8 cellular contexts compared by ENCODE assay signal in the genomic region with DNA sequence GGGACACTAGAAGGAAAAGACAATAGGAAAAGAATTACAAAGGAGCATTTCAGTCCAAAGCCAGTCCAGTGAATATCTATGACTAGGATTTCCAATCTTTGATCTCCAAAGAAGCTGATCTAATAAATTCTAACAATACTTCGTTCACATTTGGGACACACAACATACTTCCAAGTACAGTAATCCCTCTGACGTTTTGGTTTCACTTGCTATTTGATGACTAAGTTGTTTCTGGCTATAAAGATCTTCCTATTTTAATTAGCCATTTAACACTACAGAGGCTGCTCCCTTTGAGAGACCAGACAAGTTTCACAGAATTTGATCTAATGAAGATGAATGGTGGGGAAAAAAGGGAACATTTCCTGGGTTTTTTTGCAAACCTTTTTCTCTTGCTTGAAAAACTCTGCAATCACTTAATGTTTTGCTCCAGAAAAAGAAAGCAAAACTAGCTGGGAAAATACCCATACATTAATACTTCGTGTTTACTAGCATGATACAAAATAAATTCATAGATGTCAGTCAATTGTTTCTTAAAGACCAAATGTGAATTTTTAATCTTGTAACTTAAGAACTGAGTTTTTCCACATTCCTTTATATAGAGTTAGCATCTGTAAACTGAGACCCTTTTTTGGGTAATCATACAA. TPM values are rescaled to one million over a fixed set of nuclear protein-coding genes. Genes with fewer than 3 reads are reported as not detected.
DNase-seq lines count a peak whose midpoint lies in the region; ATAC-seq and TF ChIP-seq lines count a peak whose summit lies in the region.
"Had no signal": no experiment of that assay in that cellular context is flagged by ENCODE, and none has a peak within 500 bp of the region (broad histone marks: within the 10 kb centered on the region; RNA-seq: fewer than 3 reads in every experiment).

No MANE protein-coding gene starts in this region.

- H3F3A ChIP-seq in neural progenitor cell (ENCODE audit: low read depth), result no peaks in the 10 kb centered on the region

- no peaks in the 10 kb centered on the region for H3K9me3 Mint-ChIP-seq in neural progenitor cell

- H4K20me1 ChIP-seq in osteoblast (ENCODE audit: insufficient read depth, low read length) (no peaks in the 10 kb centered on the region), neural progenitor cell (ENCODE audit: low read depth) (no peaks in the 10 kb centered on the region)

- H2AFZ ChIP-seq in osteoblast (ENCODE audit: low read length) (peak overlapping the region; percentile 79), neural progenitor cell (replicated peaks) (no peak overlapping the region)

- no peak overlapping the region for H3K9ac ChIP-seq in neural progenitor cell

- H3K27ac Mint-ChIP-seq in neural progenitor cell, result no peak overlapping the region

- H3K4me1 Mint-ChIP-seq in neural progenitor cell, result no peaks in the 10 kb centered on the region

- no peaks in the 10 kb centered on the region for H3K27me3 Mint-ChIP-seq in neural progenitor cell (ENCODE audit: insufficient read depth, low read depth)

- peak overlapping the region; percentile 83 for H3K4me2 ChIP-seq in osteoblast (ENCODE audit: insufficient read depth, low read length)
- no peak overlapping the region for H3K4me2 ChIP-seq in neural progenitor cell

- H3K36me3 ChIP-seq in osteoblast (ENCODE audit: insufficient read depth, low read length) (no peaks in the 10 kb centered on the region), neural progenitor cell (peaks cover 6% of the 10 kb centered on the region)

- H3K36me3 Mint-ChIP-seq in neural progenitor cell, result peaks cover 12% of the 10 kb centered on the region

- ATAC-seq in GM21381 (IDR thresholded peaks at IDR 0.05; ENCODE audit: unreplicated experiment), result no peak

- H3K27ac ChIP-seq in osteoblast (ENCODE audit: low read depth, low read length) (peak overlapping the region; percentile 67), neural progenitor cell (no peak overlapping the region)

- H3K4me1 ChIP-seq in osteoblast (ENCODE audit: insufficient read depth, low read length), result peaks cover 24% of the 10 kb centered on the region
- no peaks in the 10 kb centered on the region for H3K4me1 ChIP-seq in neural progenitor cell

- H3K4me3 Mint-ChIP-seq in neural progenitor cell, result no peak overlapping the region

- H3K4me3 ChIP-seq in choroid plexus epithelial cell (ENCODE audit: low read depth, low read length) (peak overlapping the region; percentile 44), osteoblast (ENCODE audit: insufficient read depth, low read length) (peak overlapping the region; percentile 68), neural progenitor cell (no peak overlapping the region)

- H3K79me2 ChIP-seq in osteoblast (ENCODE audit: insufficient read depth, low read length), result no peaks in the 10 kb centered on the region
- H3K79me2 ChIP-seq in neural progenitor cell (ENCODE audit: low read depth), result no peaks in the 10 kb centered on the region

- DNase-seq in Daoy (ENCODE audit: low read depth) (peak; percentile 25), OCI-M1 (lab: John Stamatoyannopoulos, UW) (peak; percentile 38), choroid plexus epithelial cell (ENCODE audit: low read depth) (peak; percentile 71), osteoblast (ENCODE audit: insufficient read length, low spot score, missing footprints) (no peak), NCI-H345 (lab: John Stamatoyannopoulos, UW) (no peak), neural progenitor cell (ENCODE audit: low spot score) (no peak)
- DNase-seq: NCI-H82 had no signal

- H3K9me3 ChIP-seq in osteoblast (ENCODE audit: low read depth, low read length) (no peaks in the 10 kb centered on the region), neural progenitor cell (ENCODE audit: low read depth) (no peaks in the 10 kb centered on the region)

- H3K27me3 ChIP-seq in osteoblast (ENCODE audit: insufficient read depth, low read length) (no peaks in the 10 kb centered on the region), neural progenitor cell (no peaks in the 10 kb centered on the region)

- TF ChIP-seq CTCF in choroid plexus epithelial cell (conservative IDR thresholded peaks at IDR 0.05; ENCODE audit: low read depth, low read length) (no peak), osteoblast (IDR thresholded peaks at IDR 0.05; ENCODE audit: extremely low read depth, low read depth, low read length) (no peak), neural progenitor cell (IDR thresholded peaks at IDR 0.05) (no peak)

RNA-seq across cellular contexts. Expression of a gene that starts 27.9 kb away (rescaled TPM):
- 3.0 and 4.7 TPM in 2 replicates for total RNA-seq in Daoy (2014; rRNA removed; shearing (Covaris generic))
- total RNA-seq in osteoblast, result 2.4 and 2.9 TPM in 2 replicates
- not detected in 2 replicates for total RNA-seq in neural progenitor cell (ENCODE audit: low replicate concordance)

Comparison
In these comparisons a context has a peak if more than half of its experiments do, and no peak if none do; other contexts are left out.
1. DNase-seq: peak in Daoy (single experiment), OCI-M1 (single experiment) and choroid plexus epithelial cell (single experiment); none in osteoblast (single experiment), NCI-H345 (single experiment) and neural progenitor cell (single experiment).